In genomic region chr12:132156926-132157325, GRCh38 we compare ENCODE assay signal across 17 cellular contexts. TPM values are rescaled to one million over a fixed set of nuclear protein-coding genes. Genes with fewer than 3 reads are reported as not detected.
DNase-seq lines count a peak whose midpoint lies in the region; ATAC-seq, FAIRE-seq and TF ChIP-seq lines count a peak whose summit lies in the region.
"Had no signal": no experiment of that assay in that cellular context is flagged by ENCODE, and none has a peak within 500 bp of the region (broad histone marks: within the 10 kb centered on the region; RNA-seq: fewer than 3 reads in every experiment).

No MANE protein-coding gene starts in this region.

- peak overlapping the region; percentile 87 for H4K91ac ChIP-seq in mesenchymal stem cell (ENCODE audit: low read length)

- H2BK120ac ChIP-seq in mesenchymal stem cell (ENCODE audit: low read depth, low read length) = no peak overlapping the region

- CTCF ChIA-PET in HepG2 (lab: Yijun Ruan, JAX; ENCODE audit: low intra/inter-chr PET ratio, low total read pairs) (no interaction called here), GM12878 (lab: Yijun Ruan, JAX) (no interaction called here)

- no peak for TF ChIP-seq CTCF in HepG2 (CRISPR knock-in tag; IDR thresholded peaks at IDR 0.05)
- TF ChIP-seq CTCF in right lobe of liver (IDR thresholded peaks at IDR 0.05) = no peak
- TF ChIP-seq CTCF in GM12878 (IDR thresholded peaks at IDR 0.05 in 2 of 3, conservative IDR thresholded peaks at IDR 0.05 in 1 of 3; ENCODE audit: control insufficient read depth in 2 of 3, extremely low read depth in 1 of 3, insufficient read depth in 1 of 3, low read depth in 3 of 3, low read length in 3 of 3) = no peak

- no peak for DNase-seq in HepG2 (ENCODE audit: low spot score)
- DNase-seq in right lobe of liver = no peak
- DNase-seq in GM12878 (ENCODE audit: low read depth, low spot score) = no peak
- no peak for DNase-seq in mesenchymal stem cell
- no peak for DNase-seq in activated CD4-positive, alpha-beta T cell treated with anti-CD3 and anti-CD28 coated beads for 1 hour
- DNase-seq in SJCRH30 = no peak
- DNase-seq: AML-193; CD4-positive, alpha-beta T cell; DMS153; DMS79; GDM1; HCEC 1CT; HFFc6 had no signal

- H3K27ac ChIP-seq in HepG2 (ENCODE audit: extremely low read length, insufficient read depth, low read length) (no peak overlapping the region), right lobe of liver (no peak overlapping the region), GM12878 (ENCODE audit: control insufficient read depth, insufficient read depth) (no peak overlapping the region), mesenchymal stem cell (ENCODE audit: low read length, poor library complexity, severe bottlenecking) (no peak overlapping the region), SJCRH30 (no peak overlapping the region)
- H3K27ac ChIP-seq: 22Rv1, A549, C4-2B had no signal

- H4K20me1 ChIP-seq in HepG2 (ENCODE audit: insufficient read depth, low read length) = peaks cover 3% of the 10 kb centered on the region; the same call in 1 of the 2 replicates
- H4K20me1 ChIP-seq in GM12878 (ENCODE audit: control insufficient read depth, insufficient read depth) = peaks cover 3% of the 10 kb centered on the region; the same call in 1 of the 2 replicates

- SMC1A ChIA-PET in GM12878 (lab: Charles Lee; ENCODE audit: uncharacterized antibody, unreplicated experiment) = no interaction called here

- POLR2A ChIA-PET in HepG2 (lab: Yijun Ruan, JAX) = no interaction called here
- POLR2A ChIA-PET in GM12878 (lab: Charles Lee) = no interaction called here

- no peak overlapping the region for H3K14ac ChIP-seq in mesenchymal stem cell (ENCODE audit: low read length in 2 of 2)

- in situ Hi-C loops in HepG2 (cut with HindIII; ENCODE audit: extremely low pct_ligation_motif_present, low pct_unique_long_range_greater_than_20kb) (no loop called here), GM12878 (cut with MboI) (no loop called here)

- H2BK5ac ChIP-seq in mesenchymal stem cell (ENCODE audit: low read depth, low read length, poor library complexity, severe bottlenecking) = no peak overlapping the region

- H2BK12ac ChIP-seq in mesenchymal stem cell (ENCODE audit: low read length in 2 of 2) = no peak overlapping the region

- RAD21 ChIA-PET in GM12878 (lab: Charles Lee; ENCODE audit: unreplicated experiment) = no interaction called here

- H2AK5ac ChIP-seq in mesenchymal stem cell (ENCODE audit: low read length, severe bottlenecking) = no peak overlapping the region

- FAIRE-seq in HepG2 (lab: Jason Lieb, UNC) (no peak), GM12878 (lab: Jason Lieb, UNC) (peak; percentile 66)
- FAIRE-seq: A549 had no signal

- TF ChIP-seq RAD21 in HepG2 (CRISPR knock-in tag; IDR thresholded peaks at IDR 0.05) (no peak), GM12878 (IDR thresholded peaks at IDR 0.05; ENCODE audit: insufficient read depth, low read depth, low read length) (no peak)

- TF ChIP-seq POLR2A in HepG2 (IDR thresholded peaks at IDR 0.05; ENCODE audit: insufficient read depth in 1 of 2, low read depth in 2 of 2, low read length in 2 of 2) (no peak), right lobe of liver (IDR thresholded peaks at IDR 0.05) (no peak), GM12878 (IDR thresholded peaks at IDR 0.05; ENCODE audit: low read depth, low read length) (no peak)

- H3K79me1 ChIP-seq in mesenchymal stem cell (replicated peaks; ENCODE audit: low read length, poor library complexity, severe bottlenecking) = peaks cover 6% of the 10 kb centered on the region

- BruUV-seq in HepG2 (replicated peaks; lab: Mats Ljungman, UMichigan) (no TSS peak), GM12878 (replicated peaks; lab: Mats Ljungman, UMichigan) (no TSS peak)

- TF ChIP-seq EP300 in HepG2 (IDR thresholded peaks at IDR 0.05; ENCODE audit: low read depth in 2 of 2, low read length in 2 of 2) (no peak), HepG2 (CRISPR knock-in tag; IDR thresholded peaks at IDR 0.05; ENCODE audit: borderline replicate concordance) (no peak), GM12878 (IDR thresholded peaks at IDR 0.05; ENCODE audit: borderline replicate concordance in 1 of 2, control insufficient read depth in 1 of 2, low read depth in 2 of 2, low read length in 2 of 2) (no peak)

- no peak overlapping the region for H3K23ac ChIP-seq in mesenchymal stem cell (ENCODE audit: low read length in 2 of 2)

- H3K4ac ChIP-seq in mesenchymal stem cell (ENCODE audit: low read depth in 1 of 2, low read length in 2 of 2) = no peak overlapping the region

- WGBS in HepG2 (ENCODE audit: low lambda C conversion rate) = 95% methylated on average over 5 of the region's 5 CpGs
- WGBS in right lobe of liver (ENCODE audit: insufficient coverage, low coverage, low lambda C conversion rate, missing lambda C conversion rate) = 84% methylated on average over 5 of the region's 5 CpGs
- WGBS in GM12878 (ENCODE audit: insufficient coverage, insufficient replicate concordance, low lambda C conversion rate, missing lambda C conversion rate) = 79% methylated on average over 5 of the region's 5 CpGs
- WGBS in mesenchymal stem cell = 93% methylated on average over 5 of the region's 5 CpGs

- no peak for ATAC-seq in HepG2
- ATAC-seq in right lobe of liver = no peak
- ATAC-seq in GM12878 = no peak
- ATAC-seq in HG03354 (IDR thresholded peaks at IDR 0.05; ENCODE audit: poor library complexity, severe bottlenecking, unreplicated experiment) = no peak
- ATAC-seq: A549 had no signal

- H3K18ac ChIP-seq in mesenchymal stem cell (ENCODE audit: low read depth in 1 of 2, low read length in 2 of 2) = no peak overlapping the region

- H3K4me2 ChIP-seq in HepG2 (ENCODE audit: low read depth, low read length) (no peak overlapping the region), GM12878 (ENCODE audit: control insufficient read depth, insufficient read depth) (no peak overlapping the region), mesenchymal stem cell (ENCODE audit: low read length, poor library complexity, severe bottlenecking) (no peak overlapping the region)
- H3K4me2 ChIP-seq: A549 had no signal

- no peak overlapping the region for H2BK15ac ChIP-seq in mesenchymal stem cell (ENCODE audit: low read depth, poor library complexity, severe bottlenecking)

- no peak overlapping the region for H4K8ac ChIP-seq in mesenchymal stem cell (ENCODE audit: low read length)

- no peaks in the 10 kb centered on the region for H3K79me2 ChIP-seq in HepG2 (ENCODE audit: insufficient read depth, low read length)
- no peaks in the 10 kb centered on the region for H3K79me2 ChIP-seq in GM12878 (ENCODE audit: control insufficient read depth, insufficient read depth, low read length)

- intact Hi-C loops in HepG2 (cut with micrococcal nuclease; ENCODE audit: unreplicated experiment) = no loop called here
- intact Hi-C loops in right lobe of liver (cut with DNase I) = loop anchor here (10.0 kb wide), 2 partner anchors 58 to 248 kb away; no protein-coding TSS in a partner anchor
- intact Hi-C loops in GM12878 (cut with micrococcal nuclease; ENCODE audit: unreplicated experiment) = no loop called here

- H3K27me3 ChIP-seq in HepG2 (ENCODE audit: control insufficient read depth in 1 of 2, insufficient read depth in 2 of 2, low read length in 2 of 2) = 0 out of 5 replicates have a peak, but pooled peaks cover 2% of the 10 kb centered on the region in 2 experiments
- H3K27me3 ChIP-seq in right lobe of liver = no peaks in the 10 kb centered on the region
- H3K27me3 ChIP-seq in GM12878 (replicated peaks in 1 of 2; ENCODE audit: control insufficient read depth in 2 of 2, insufficient read depth in 2 of 2, low read length in 1 of 2) = no peaks in the 10 kb centered on the region
- peaks cover 0 to 35% of the 10 kb centered on the region in 2 experiments for H3K27me3 ChIP-seq in mesenchymal stem cell (ENCODE audit: control insufficient read depth in 1 of 2, insufficient read depth in 1 of 2, low read length in 2 of 2)
- no peaks in the 10 kb centered on the region for H3K27me3 ChIP-seq in SJCRH30

- H3K4me3 ChIP-seq in HepG2 (replicated peaks in 1 of 3; ENCODE audit: insufficient read depth in 1 of 3, low read depth in 2 of 3, low read length in 3 of 3) (no peak overlapping the region), right lobe of liver (no peak overlapping the region), GM12878 (no peak overlapping the region), mesenchymal stem cell (ENCODE audit: insufficient read depth in 1 of 2, low read depth in 1 of 2, low read length in 2 of 2) (no peak overlapping the region), SJCRH30 (no peak overlapping the region)
- H3K4me3 ChIP-seq: A549 had no signal

- H3K9ac ChIP-seq in HepG2 (ENCODE audit: insufficient read depth, low read depth, low read length) = no peak overlapping the region
- no peak overlapping the region for H3K9ac ChIP-seq in GM12878 (ENCODE audit: control insufficient read depth, insufficient read depth, low read length)
- H3K9ac ChIP-seq in mesenchymal stem cell (ENCODE audit: low read length) = no peak overlapping the region

- H3K9me3 ChIP-seq in HepG2 (ENCODE audit: low read length) (no peaks in the 10 kb centered on the region), right lobe of liver (no peaks in the 10 kb centered on the region), GM12878 (replicated peaks; ENCODE audit: control insufficient read depth, insufficient read depth, low read length) (peaks cover 8% of the 10 kb centered on the region), mesenchymal stem cell (ENCODE audit: control insufficient read depth, low read length) (no peaks in the 10 kb centered on the region), SJCRH30 (replicated peaks) (no peaks in the 10 kb centered on the region; the same call in 1 of the 2 replicates)
- H3K9me3 ChIP-seq: A549 had no signal

- H3K4me1 ChIP-seq in HepG2 (ENCODE audit: insufficient read depth, low read length) (peaks cover 14% of the 10 kb centered on the region), right lobe of liver (peaks cover 0 to 4% (median 0%) of the 10 kb centered on the region in 4 donors), GM12878 (ENCODE audit: control insufficient read depth, insufficient read depth, low read length) (no peaks in the 10 kb centered on the region), mesenchymal stem cell (ENCODE audit: control insufficient read depth, insufficient read depth, low read depth, low read length) (peaks cover 8% of the 10 kb centered on the region), SJCRH30 (no peaks in the 10 kb centered on the region; the same call in 1 of the 2 replicates)
- H3K4me1 ChIP-seq: A549 had no signal

- H3K36me3 ChIP-seq in HepG2 (replicated peaks in 1 of 2; ENCODE audit: control insufficient read depth in 1 of 2, insufficient read depth in 2 of 2, low read length in 2 of 2) = peaks cover 0 to 2% of the 10 kb centered on the region in 2 experiments; a peak in 2 of 5 replicates
- H3K36me3 ChIP-seq in right lobe of liver = no peaks in the 10 kb centered on the region
- H3K36me3 ChIP-seq in GM12878 (ENCODE audit: control insufficient read depth in 2 of 2, insufficient read depth in 2 of 2, low read length in 1 of 2) = peaks cover 3 to 10% of the 10 kb centered on the region in 2 experiments
- peaks cover 27 to 54% of the 10 kb centered on the region in 2 experiments for H3K36me3 ChIP-seq in mesenchymal stem cell (ENCODE audit: control insufficient read depth in 1 of 2, insufficient read depth in 2 of 2, low read depth in 1 of 2, low read length in 2 of 2)
- peaks cover 8% of the 10 kb centered on the region; the same call in 1 of the 2 replicates for H3K36me3 ChIP-seq in SJCRH30

- H2AFZ ChIP-seq in HepG2 (ENCODE audit: low read length) (no peak overlapping the region), GM12878 (ENCODE audit: control insufficient read depth, low read depth, low read length) (no peak overlapping the region), mesenchymal stem cell (ENCODE audit: low read depth, low read length) (no peak overlapping the region)

RNA-seq across cellular contexts. Expression of gene NOC4L, which starts 12.7 kb away (rescaled TPM):
- total RNA-seq in HepG2 (2016; rRNA removed; fragmentation: Illumina TruSeq; extraction: Trizol) = 12.1 and 14.6 TPM in 2 replicates
- total RNA-seq in HepG2 (2016; cell fraction: cytosol; rRNA removed; fragmentation: Illumina TruSeq; extraction: Trizol; ENCODE audit: low read depth) = 7.5 and 7.6 TPM in 2 replicates
- 9.2 and 14.5 TPM in 2 replicates for total RNA-seq in HepG2 (2016; cell fraction: insoluble cytoplasmic fraction; rRNA removed; fragmentation: Illumina TruSeq; extraction: Trizol)
- total RNA-seq in HepG2 (2016; cell fraction: membrane; rRNA removed; fragmentation: Illumina TruSeq; extraction: Trizol) = 8.8 and 9.0 TPM in 2 replicates
- total RNA-seq in HepG2 (2016; cell fraction: nucleus; rRNA removed; fragmentation: Illumina TruSeq; extraction: Trizol) = 9.0 and 10.7 TPM in 2 replicates
- 4.3 and 4.6 TPM in 2 replicates for polyA plus RNA-seq in HepG2 (2011; rRNA removed)
- polyA plus RNA-seq in HepG2 (2011; cell fraction: cytosol; rRNA removed) = 2.7 and 4.4 TPM in 2 replicates
- 14.6 and 21.3 TPM in 2 replicates for polyA plus RNA-seq in HepG2 (2011; cell fraction: nucleus; rRNA removed)
- 7.9 and 11.5 TPM in 2 replicates for polyA plus RNA-seq in HepG2 (2012)
- polyA plus RNA-seq in HepG2 (2016; cell fraction: cytosol; fragmentation: Illumina TruSeq; extraction: Trizol; ENCODE audit: low read depth) = 11.7 and 12.8 TPM in 2 replicates
- 14.6 and 19.7 TPM in 2 replicates for polyA plus RNA-seq in HepG2 (2016; cell fraction: insoluble cytoplasmic fraction; fragmentation: Illumina TruSeq; extraction: Trizol; ENCODE audit: low read depth)
- polyA plus RNA-seq in HepG2 (2016; cell fraction: membrane; fragmentation: Illumina TruSeq; extraction: Trizol; ENCODE audit: low read depth) = 9.3 and 11.4 TPM in 2 replicates
- 25.5 and 25.9 TPM in 2 replicates for polyA plus RNA-seq in HepG2 (2016; cell fraction: nucleus; fragmentation: Illumina TruSeq; extraction: Trizol; ENCODE audit: insufficient read depth, low read depth)
- 5.3 and 10.2 TPM in 2 replicates for polyA minus RNA-seq in HepG2 (2011; rRNA and poly(A)+ RNA removed; ENCODE audit: low replicate concordance)
- polyA minus RNA-seq in HepG2 (2011; cell fraction: cytosol; rRNA and poly(A)+ RNA removed) = 4.2 and 4.3 TPM in 2 replicates
- polyA minus RNA-seq in HepG2 (2011; cell fraction: nucleus; rRNA and poly(A)+ RNA removed) = 2.7 and 3.7 TPM in 2 replicates
- total RNA-seq in right lobe of liver = 1 to 10 TPM; 7.4 to 9.7 (median 8.3) TPM
- total RNA-seq in GM12878 (2013; cell fraction: nucleolus; rRNA removed) = 7.8 and 8.6 TPM in 2 replicates
- total RNA-seq in GM12878 (2014; rRNA removed) = 22.6 and 32.0 TPM in 2 replicates
- total RNA-seq in GM12878 (2014; rRNA removed; fragmentation: Illumina TruSeq; extraction: Trizol) = 4.7 and 7.4 TPM in 2 replicates
- total RNA-seq in GM12878 (2021) = 45.2 and 45.3 TPM in 2 replicates
- polyA plus RNA-seq in GM12878 (2011; ENCODE audit: low read depth) = 4.1 TPM
- polyA plus RNA-seq in GM12878 (2011; rRNA removed) = 1.2 and 4.6 TPM in 2 replicates
- 8.2 and 9.6 TPM in 2 replicates for polyA plus RNA-seq in GM12878 (2011; cell fraction: cytosol; rRNA removed)
- 20.7 and 33.0 TPM in 2 replicates for polyA plus RNA-seq in GM12878 (2011; cell fraction: nucleus; rRNA removed)
- 18.3 and 19.4 TPM in 2 replicates for polyA plus RNA-seq in GM12878 (2012)
- 2.7 and 7.9 TPM in 2 replicates for polyA plus RNA-seq in GM12878 (2014; fragmentation: Illumina TruSeq; extraction: Trizol)
- 1 to 10 TPM in 1 of 2 experiments, under 1 TPM in 1; 0.72 to 3.7 TPM for polyA plus RNA-seq in GM12878 (2014; fragmentation: Nextera tagmentation; extraction: Ambion mirVana)
- 22.6 and 32.9 TPM in 2 replicates for polyA plus RNA-seq in GM12878 (2014; rRNA removed)
- polyA plus RNA-seq in GM12878 (2016; fragmentation: Nextera tagmentation; extraction: Ambion mirVana) = 10 to 100 TPM; 65.0 to 68.2 TPM
- 2.0 and 5.5 TPM in 2 replicates for polyA minus RNA-seq in GM12878 (2011; rRNA and poly(A)+ RNA removed)
- 9.8 and 12.6 TPM in 2 replicates for polyA minus RNA-seq in GM12878 (2011; cell fraction: cytosol; rRNA and poly(A)+ RNA removed)
- polyA minus RNA-seq in GM12878 (2011; cell fraction: nucleus; rRNA and poly(A)+ RNA removed) = 5.4 and 8.8 TPM in 2 replicates
- 16.6 TPM for polyA plus RNA-seq in mesenchymal stem cell (2013, experiment 1 of 2)
- 15.7 TPM for polyA plus RNA-seq in mesenchymal stem cell (2013, experiment 2 of 2)
- 14.3 and 15.4 TPM in 2 replicates for total RNA-seq in SJCRH30 (2014; rRNA removed; shearing (Covaris generic))

RNA-seq across cellular contexts. Expression of gene DDX51, which starts 12.8 kb away (rescaled TPM):
- total RNA-seq in HepG2 (2016; rRNA removed; fragmentation: Illumina TruSeq; extraction: Trizol) (3.5 and 10.1 TPM in 2 replicates), right lobe of liver (1 to 10 TPM; 4.2 to 9.0 (median 5.2) TPM), GM12878 (2014; rRNA removed) (12.9 and 16.2 TPM in 2 replicates), GM12878 (2014; rRNA removed; fragmentation: Illumina TruSeq; extraction: Trizol) (7.5 and 8.1 TPM in 2 replicates), GM12878 (2021) (27.7 and 29.1 TPM in 2 replicates)
- total RNA-seq in HepG2 (2016; cell fraction: cytosol; rRNA removed; fragmentation: Illumina TruSeq; extraction: Trizol; ENCODE audit: low read depth) = 3.5 and 3.6 TPM in 2 replicates
- total RNA-seq in HepG2 (2016; cell fraction: insoluble cytoplasmic fraction; rRNA removed; fragmentation: Illumina TruSeq; extraction: Trizol) = 2.7 and 9.3 TPM in 2 replicates
- 2.5 and 3.2 TPM in 2 replicates for total RNA-seq in HepG2 (2016; cell fraction: membrane; rRNA removed; fragmentation: Illumina TruSeq; extraction: Trizol)
- total RNA-seq in HepG2 (2016; cell fraction: nucleus; rRNA removed; fragmentation: Illumina TruSeq; extraction: Trizol) = 9.6 and 14.3 TPM in 2 replicates
- polyA plus RNA-seq in HepG2 (2011; rRNA removed) (10.1 and 11.6 TPM in 2 replicates), GM12878 (2011; rRNA removed) (4.6 and 9.4 TPM in 2 replicates), GM12878 (2014; fragmentation: Illumina TruSeq; extraction: Trizol) (7.3 and 10.5 TPM in 2 replicates), GM12878 (2014; fragmentation: Nextera tagmentation; extraction: Ambion mirVana) (1 to 10 TPM in 1 of 2 experiments, under 1 TPM in 1; 0.97 to 1.6 TPM), GM12878 (2014; rRNA removed) (24.9 and 26.7 TPM in 2 replicates), GM12878 (2016; fragmentation: Nextera tagmentation; extraction: Ambion mirVana) (10 to 100 TPM in 1 of 2 experiments, 1 to 10 TPM in 1; 1.7 to 10.3 TPM)
- 3.4 and 4.5 TPM in 2 replicates for polyA plus RNA-seq in HepG2 (2011; cell fraction: cytosol; rRNA removed)
- 66.0 and 70.7 TPM in 2 replicates for polyA plus RNA-seq in HepG2 (2011; cell fraction: nucleus; rRNA removed)
- polyA plus RNA-seq in HepG2 (2012) = 9.1 and 11.4 TPM in 2 replicates
- polyA plus RNA-seq in HepG2 (2016; cell fraction: cytosol; fragmentation: Illumina TruSeq; extraction: Trizol; ENCODE audit: low read depth) = 0.85 and 1.1 TPM in 2 replicates
- 4.4 and 5.8 TPM in 2 replicates for polyA plus RNA-seq in HepG2 (2016; cell fraction: insoluble cytoplasmic fraction; fragmentation: Illumina TruSeq; extraction: Trizol; ENCODE audit: low read depth)
- polyA plus RNA-seq in HepG2 (2016; cell fraction: membrane; fragmentation: Illumina TruSeq; extraction: Trizol; ENCODE audit: low read depth) = 1.2 and 2.1 TPM in 2 replicates
- 41.8 and 50.5 TPM in 2 replicates for polyA plus RNA-seq in HepG2 (2016; cell fraction: nucleus; fragmentation: Illumina TruSeq; extraction: Trizol; ENCODE audit: insufficient read depth, low read depth)
- 10.7 and 19.6 TPM in 2 replicates for polyA minus RNA-seq in HepG2 (2011; rRNA and poly(A)+ RNA removed; ENCODE audit: low replicate concordance)
- polyA minus RNA-seq in HepG2 (2011; cell fraction: cytosol; rRNA and poly(A)+ RNA removed) = 3.3 and 4.1 TPM in 2 replicates
- polyA minus RNA-seq in HepG2 (2011; cell fraction: nucleus; rRNA and poly(A)+ RNA removed) = 14.7 and 15.7 TPM in 2 replicates
- 42.9 and 51.7 TPM in 2 replicates for total RNA-seq in GM12878 (2013; cell fraction: nucleolus; rRNA removed)
- polyA plus RNA-seq in GM12878 (2011; ENCODE audit: low read depth) = 8.2 TPM
- polyA plus RNA-seq in GM12878 (2011; cell fraction: cytosol; rRNA removed) = 10.0 and 18.0 TPM in 2 replicates
- 71.9 and 97.4 TPM in 2 replicates for polyA plus RNA-seq in GM12878 (2011; cell fraction: nucleus; rRNA removed)
- polyA plus RNA-seq in GM12878 (2012) = 15.6 and 23.5 TPM in 2 replicates
- 8.0 and 11.4 TPM in 2 replicates for polyA minus RNA-seq in GM12878 (2011; rRNA and poly(A)+ RNA removed)
- polyA minus RNA-seq in GM12878 (2011; cell fraction: cytosol; rRNA and poly(A)+ RNA removed) = 6.0 and 6.7 TPM in 2 replicates
- polyA minus RNA-seq in GM12878 (2011; cell fraction: nucleus; rRNA and poly(A)+ RNA removed) = 17.3 and 29.9 TPM in 2 replicates
- polyA plus RNA-seq in mesenchymal stem cell (2013, experiment 1 of 2) = 4.3 TPM
- 4.4 TPM for polyA plus RNA-seq in mesenchymal stem cell (2013, experiment 2 of 2)
- 12.0 and 12.5 TPM in 2 replicates for total RNA-seq in SJCRH30 (2014; rRNA removed; shearing (Covaris generic))

Comparison
In these comparisons a context has a peak if more than half of its experiments do, and no peak if none do; other contexts are left out.
1. intact Hi-C loops: an anchor here in right lobe of liver (10.0 kb wide); none called in HepG2 and GM12878.